27 cellular contexts compared by ENCODE assay signal in the genomic region with DNA sequence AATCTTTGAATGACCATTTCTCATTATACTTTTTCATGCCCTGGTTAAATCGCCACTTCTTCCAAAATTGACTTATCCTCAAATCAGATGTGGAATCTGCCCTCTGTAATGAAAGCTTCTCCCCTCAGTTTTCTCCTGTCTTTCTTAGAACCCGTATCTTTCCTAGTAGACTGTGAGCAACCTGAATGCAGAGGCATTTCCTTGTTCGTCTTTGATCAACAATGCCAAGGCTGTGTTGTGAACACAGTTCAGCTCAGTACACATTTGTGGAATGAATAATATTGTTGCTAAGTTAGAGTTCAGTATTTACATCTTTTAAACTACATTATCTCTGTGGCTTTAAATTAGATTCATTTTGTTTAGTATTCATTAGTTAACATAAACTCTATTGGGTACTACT.
DNase-seq lines count a peak whose midpoint lies in the region; ATAC-seq, FAIRE-seq and TF ChIP-seq lines count a peak whose summit lies in the region.
"Had no signal": no experiment of that assay in that cellular context is flagged by ENCODE, and none has a peak within 500 bp of the region (broad histone marks: within the 10 kb centered on the region; RNA-seq: fewer than 3 reads in every experiment).

No MANE protein-coding gene starts in this region.

- no peak overlapping the region for H2AK5ac ChIP-seq in H1 (ENCODE audit: low read depth, low read length)

- no peak for TF ChIP-seq EP300 in H1 (IDR thresholded peaks at IDR 0.05; ENCODE audit: borderline replicate concordance in 1 of 2, low read depth in 2 of 2, low read length in 2 of 2)

- no peak for TF ChIP-seq RAD21 in H1 (IDR thresholded peaks at IDR 0.05 in 1 of 2, conservative IDR thresholded peaks at IDR 0.05 in 1 of 2; ENCODE audit: low read depth in 2 of 2, low read length in 2 of 2)

- FAIRE-seq in H1 (lab: Jason Lieb, UNC) = no peak
- FAIRE-seq: A204.1, GM12878, GM12892, GM18507 had no signal

- H3K79me2 ChIP-seq in Loucy (ENCODE audit: insufficient read depth, low read length) (no peaks in the 10 kb centered on the region), H1 (ENCODE audit: control insufficient read depth in 1 of 2, insufficient read depth in 2 of 2, low read length in 2 of 2) (no peaks in the 10 kb centered on the region)

- no peak overlapping the region for H3K18ac ChIP-seq in H1 (ENCODE audit: extremely low read depth, low read length)

- H2BK15ac ChIP-seq in H1 (ENCODE audit: low read length) = no peak overlapping the region

- H2BK20ac ChIP-seq in H1 (ENCODE audit: low read length) = no peak overlapping the region

- H2BK12ac ChIP-seq in H1 (ENCODE audit: low read depth, low read length) = no peak overlapping the region

- no peaks in the 10 kb centered on the region for H3K27me3 ChIP-seq in Loucy (ENCODE audit: insufficient read depth, low read length, poor library complexity, severe bottlenecking)
- no peaks in the 10 kb centered on the region for H3K27me3 ChIP-seq in H1 (replicated peaks in 1 of 4; ENCODE audit: control insufficient read depth in 3 of 4, extremely low read depth in 1 of 4, insufficient read depth in 3 of 4, low read length in 3 of 4)
- no peaks in the 10 kb centered on the region for H3K27me3 ChIP-seq in effector memory CD4-positive, alpha-beta T cell (replicated peaks; ENCODE audit: control insufficient read depth, insufficient read depth, low read length, poor library complexity, severe bottlenecking)
- H3K27me3 ChIP-seq in ascending aorta = no peaks in the 10 kb centered on the region
- H3K27me3 ChIP-seq: BLaER1 had no signal

- H3K27ac ChIP-seq in H1 (ENCODE audit: low read depth, low read length) (no peak overlapping the region), ascending aorta (no peak overlapping the region)
- H3K27ac ChIP-seq in effector memory CD4-positive, alpha-beta T cell (ENCODE audit: insufficient read depth, low read length, poor library complexity, severe bottlenecking) = no peak overlapping the region
- H3K27ac ChIP-seq: BLaER1 had no signal

- H2BK5ac ChIP-seq in H1 (ENCODE audit: low read depth, low read length) = no peak overlapping the region

- TF ChIP-seq CTCF in Loucy (conservative IDR thresholded peaks at IDR 0.05; ENCODE audit: low read length) = no peak
- no peak for TF ChIP-seq CTCF in H1 (IDR thresholded peaks at IDR 0.05; ENCODE audit: control extremely low read depth in 1 of 3, insufficient read depth in 1 of 3, low read depth in 1 of 3, low read length in 3 of 3)
- no peak for TF ChIP-seq CTCF in mucosa of descending colon (IDR thresholded peaks at IDR 0.05)
- no peak for TF ChIP-seq CTCF in ascending aorta (IDR thresholded peaks at IDR 0.05)

- H3K9ac ChIP-seq in Loucy (ENCODE audit: low read depth, low read length, poor library complexity, severe bottlenecking) (no peak overlapping the region), H1 (replicated peaks in 1 of 4; ENCODE audit: extremely low read depth in 1 of 4, low read depth in 3 of 4, low read length in 3 of 4) (no peak overlapping the region)
- H3K9ac ChIP-seq: BLaER1 had no signal

- H3K4me3 ChIP-seq in Loucy (ENCODE audit: low read length, poor library complexity, severe bottlenecking) (no peak overlapping the region), H1 (ENCODE audit: extremely low read depth in 1 of 4, insufficient read depth in 2 of 4, low read depth in 3 of 4, low read length in 4 of 4) (no peak overlapping the region), mucosa of descending colon (no peak overlapping the region), ascending aorta (no peak overlapping the region)
- H3K4me3 ChIP-seq in effector memory CD4-positive, alpha-beta T cell (ENCODE audit: insufficient read depth, low read depth, low read length, poor library complexity, severe bottlenecking) = no peak overlapping the region
- H3K4me3 ChIP-seq: BLaER1, GM12878 had no signal

- no peaks in the 10 kb centered on the region for H3K79me1 ChIP-seq in H1 (ENCODE audit: low read depth, low read length)

- 86% methylated on average over 3 of the region's 3 CpGs; no CpG with 5 or more reads in 1 of the 2 experiments for WGBS in H1 (ENCODE audit: extremely low coverage in 1 of 2, insufficient coverage in 1 of 2, insufficient read length in 1 of 2, insufficient replicate concordance in 2 of 2, low coverage in 1 of 2, low lambda C conversion rate in 2 of 2, missing lambda C conversion rate in 1 of 2), 2 experiments

- no peak overlapping the region for H3K14ac ChIP-seq in H1 (ENCODE audit: insufficient read length)

- POLR2A ChIA-PET in H1 (lab: Charles Lee; ENCODE audit: partially characterized antibody) = no interaction called here

- H2BK120ac ChIP-seq in H1 (replicated peaks; ENCODE audit: low read depth, low read length) = no peak overlapping the region

- ATAC-seq in mucosa of descending colon = peak; percentile 40
- no peak for ATAC-seq in activated CD4-positive, CD25-positive, alpha-beta regulatory T cell treated with anti-CD3 and anti-CD28 coated beads, Interleukin-2, amount 50 U/mL, for 24 hours
- ATAC-seq: GM12878 had no signal

- H3K56ac ChIP-seq in H1 (replicated peaks; ENCODE audit: insufficient read length, low read depth, low read length) = no peak overlapping the region

- H3K36me3 ChIP-seq in Loucy (ENCODE audit: insufficient read depth, low read length) = no peaks in the 10 kb centered on the region
- no peaks in the 10 kb centered on the region for H3K36me3 ChIP-seq in H1 (ENCODE audit: control insufficient read depth in 2 of 4, insufficient read depth in 4 of 4, low read length in 3 of 4)
- H3K36me3 ChIP-seq in mucosa of descending colon (ENCODE audit: low read depth) = no peaks in the 10 kb centered on the region
- no peaks in the 10 kb centered on the region for H3K36me3 ChIP-seq in effector memory CD4-positive, alpha-beta T cell (ENCODE audit: control insufficient read depth, insufficient read depth, low read length)
- H3K36me3 ChIP-seq in ascending aorta = no peaks in the 10 kb centered on the region
- H3K36me3 ChIP-seq: BE2C, BLaER1 had no signal

- no peak overlapping the region for H4K5ac ChIP-seq in H1 (ENCODE audit: insufficient read length, low read depth, low read length)

- TF ChIP-seq POLR2A in H1 (IDR thresholded peaks at IDR 0.05; ENCODE audit: control extremely low read depth in 1 of 2, low read depth in 2 of 2, low read length in 2 of 2) = no peak

- intact Hi-C loops in mucosa of descending colon (cut with DNase I, micrococcal nuclease) (no loop called here), ascending aorta (cut with DNase I) (no loop called here)

- H3K23ac ChIP-seq in H1 (ENCODE audit: insufficient read length) = no peak overlapping the region

- H3K4ac ChIP-seq in H1 (replicated peaks; ENCODE audit: insufficient read length, low read depth, low read length) = no peak overlapping the region

- H2AFZ ChIP-seq in Loucy (ENCODE audit: low read length) (0 out of 2 replicates have a peak overlapping the region, but pooled peaks have one; percentile 36), H1 (ENCODE audit: low read length) (0 out of 2 replicates have a peak overlapping the region, but pooled peaks have one; percentile 73)

- no peaks in the 10 kb centered on the region for H3K9me3 ChIP-seq in Loucy (ENCODE audit: insufficient read depth, low read depth, low read length)
- H3K9me3 ChIP-seq in H1 (ENCODE audit: insufficient read depth in 2 of 2, low read depth in 1 of 2, low read length in 1 of 2) = no peaks in the 10 kb centered on the region
- no peaks in the 10 kb centered on the region for H3K9me3 ChIP-seq in mucosa of descending colon
- H3K9me3 ChIP-seq in effector memory CD4-positive, alpha-beta T cell (ENCODE audit: control insufficient read depth, low read length) = no peaks in the 10 kb centered on the region
- H3K9me3 ChIP-seq in ascending aorta = no peaks in the 10 kb centered on the region
- H3K9me3 ChIP-seq: BE2C, BLaER1 had no signal

- CTCF ChIA-PET in H1 (lab: Charles Lee; ENCODE audit: partially characterized antibody) = no interaction called here

- no peaks in the 10 kb centered on the region for H3F3A ChIP-seq in Loucy (ENCODE audit: low read depth)

- H3K4me2 ChIP-seq in Loucy (ENCODE audit: low read depth, low read length, poor library complexity, severe bottlenecking) (no peak overlapping the region), H1 (ENCODE audit: insufficient read depth in 1 of 2, low read depth in 2 of 2, low read length in 2 of 2) (no peak overlapping the region)
- H3K4me2 ChIP-seq: BLaER1 had no signal

- DNase-seq in H1 (ENCODE audit: low read depth in 1 of 2, low spot score in 2 of 2) (no peak), mucosa of descending colon (no peak), ascending aorta (ENCODE audit: low spot score in 2 of 2) (no peak), SW480 (ENCODE audit: low spot score) (no peak)
- DNase-seq in effector memory CD4-positive, alpha-beta T cell = no peak
- DNase-seq: 8988T; ACHN; BE2C; C1 segment of cervical spinal cord; CD4-positive, alpha-beta memory T cell; CD4-positive, CD25-positive, alpha-beta regulatory T cell; CD8-positive, alpha-beta memory T cell; COR-L47; DMS 273 treated with DMSO at 0.1 percent for 48 hours; DMS153; DMS53; DMS79; DND-41; EL; GDM1 had no signal

- H4K20me1 ChIP-seq in Loucy (ENCODE audit: insufficient read depth, low read length, poor library complexity, severe bottlenecking) (no peaks in the 10 kb centered on the region), H1 (replicated peaks in 1 of 2; ENCODE audit: control insufficient read depth in 1 of 2, insufficient read depth in 2 of 2, low read length in 2 of 2) (no peaks in the 10 kb centered on the region)
- H4K20me1 ChIP-seq: BLaER1 had no signal

- no peak overlapping the region for H4K8ac ChIP-seq in H1 (ENCODE audit: extremely low read depth, insufficient read depth, low read length)

- no peaks in the 10 kb centered on the region; the same call in 1 of the 2 replicates for H3K23me2 ChIP-seq in H1 (ENCODE audit: low read depth, low read length)

- H3K9me2 ChIP-seq in Loucy (replicated peaks; ENCODE audit: low read depth, low read length) = no peaks in the 10 kb centered on the region

- H3K4me1 ChIP-seq in Loucy (ENCODE audit: insufficient read depth, low read length, poor library complexity, severe bottlenecking) (peaks cover 22% of the 10 kb centered on the region), H1 (replicated peaks in 1 of 4; ENCODE audit: control insufficient read depth in 3 of 4, insufficient read depth in 4 of 4, low read length in 3 of 4) (peaks cover 0 to 3% (median 1%) of the 10 kb centered on the region in 4 experiments; a peak in 2 of 7 replicates), mucosa of descending colon (ENCODE audit: low read depth) (peaks cover 2% of the 10 kb centered on the region), ascending aorta (no peaks in the 10 kb centered on the region)
- H3K4me1 ChIP-seq in effector memory CD4-positive, alpha-beta T cell (ENCODE audit: control insufficient read depth, insufficient read depth, low read length, poor library complexity, severe bottlenecking) = no peaks in the 10 kb centered on the region
- H3K4me1 ChIP-seq: BE2C, BLaER1 had no signal

- H4K91ac ChIP-seq in H1 (replicated peaks; ENCODE audit: insufficient read length, low read length) = no peak overlapping the region

TF ChIP-seq in H1, 55 proteins besides CTCF, POLR2A, EP300 and RAD21 (continues in another document):
- TF ChIP-seq RNF2 (IDR thresholded peaks at IDR 0.05; ENCODE audit: borderline replicate concordance, low read depth, low read length, missing control alignments, poor library complexity, severe bottlenecking) = no peak
- TF ChIP-seq SP2 (IDR thresholded peaks at IDR 0.05; ENCODE audit: low read length) = no peak
- no peak for TF ChIP-seq CTBP2 (IDR thresholded peaks at IDR 0.05; ENCODE audit: borderline replicate concordance, insufficient read depth, insufficient read length, low read length)
